8 cellular contexts compared by ENCODE assay signal in genomic region chr10:15370741-15371701, GRCh38. TPM values are rescaled to one million over a fixed set of nuclear protein-coding genes. Genes with fewer than 3 reads are reported as not detected.
DNase-seq lines count a peak whose midpoint lies in the region; ATAC-seq and TF ChIP-seq lines count a peak whose summit lies in the region.

Gene FAM171A1 (minus strand): TSS chr10:15371289. CDS start chr10:15371052, 237 bp downstream.

- peaks cover 17% of the 10 kb centered on the region for H3K36me3 Mint-ChIP-seq in nephron progenitor cell (ENCODE audit: low read depth)

- no peak for TF ChIP-seq POLR2A in Peyer's patch (IDR thresholded peaks at IDR 0.05)
- TF ChIP-seq POLR2A in stomach (IDR thresholded peaks at IDR 0.05): no peak

- H3K36me3 ChIP-seq in Peyer's patch (no peaks in the 10 kb centered on the region), stomach (no peaks in the 10 kb centered on the region)

- TF ChIP-seq CTCF in Peyer's patch (IDR thresholded peaks at IDR 0.05) (peak in 3 of 6 experiments; percentile 27 to 49 (median 35)), fibroblast of the aortic adventitia (IDR thresholded peaks at IDR 0.05; ENCODE audit: insufficient read depth, low read length) (peak; percentile 8), nephron progenitor cell (IDR thresholded peaks at IDR 0.05) (no peak), stomach (IDR thresholded peaks at IDR 0.05) (peak in 2 of 7 experiments; percentile 17 to 48)

- peak in 2 of 3 donors; percentile 69 to 82 for DNase-seq in Peyer's patch
- peak; percentile 31 for DNase-seq in activated gamma-delta T cell (lab: John Stamatoyannopoulos, UW)
- peak; percentile 27 for DNase-seq in fibroblast of the aortic adventitia (ENCODE audit: low read depth)
- peak; percentile 79 for DNase-seq in nephron progenitor cell
- DNase-seq in stomach: peak; percentile 69
- no peak for DNase-seq in NCI-H510A treated with DMSO at 0.1 percent for 48 hours (lab: John Stamatoyannopoulos, UW)

- no peaks in the 10 kb centered on the region for H3K27me3 ChIP-seq in Peyer's patch
- peaks cover 0 to 32% (median 0%) of the 10 kb centered on the region in 3 donors for H3K27me3 ChIP-seq in stomach

- H3K27ac Mint-ChIP-seq in nephron progenitor cell: peak within 1 kb of the TSS; percentile 97

- peak within 1 kb of the TSS; percentile 93 for H3K4me3 Mint-ChIP-seq in nephron progenitor cell

- TF ChIP-seq EP300 in stomach (IDR thresholded peaks at IDR 0.05): no peak

- H3K4me1 Mint-ChIP-seq in nephron progenitor cell: peaks cover 42% of the 10 kb centered on the region

- no peaks in the 10 kb centered on the region for H3K9me3 ChIP-seq in Peyer's patch
- no peaks in the 10 kb centered on the region for H3K9me3 ChIP-seq in stomach

- H3K4me3 ChIP-seq in GM08714 (ENCODE audit: low read length) (peak within 1 kb of the TSS; percentile 51), Peyer's patch (peak within 1 kb of the TSS; percentile 50 to 90 (median 70)), fibroblast of the aortic adventitia (ENCODE audit: low read depth, low read length) (peak within 1 kb of the TSS; percentile 76), stomach (peak within 1 kb of the TSS; percentile 74 to 83 (median 76))

- H3K27ac ChIP-seq in Peyer's patch (peak within 1 kb of the TSS; percentile 55 to 80 (median 71)), stomach (peak within 1 kb of the TSS; percentile 58 to 85 (median 70))

- peaks cover 10% of the 10 kb centered on the region for H3K27me3 Mint-ChIP-seq in nephron progenitor cell (ENCODE audit: low read depth, poor library complexity)

- peaks cover 3% of the 10 kb centered on the region for H3K9me3 Mint-ChIP-seq in nephron progenitor cell

- peak; percentile 61 for ATAC-seq in HG02610 (IDR thresholded peaks at IDR 0.05; ENCODE audit: unreplicated experiment)

- intact Hi-C loops in stomach (cut with DNase I; ENCODE audit: low total_unique reads): loop anchor here (5.0 kb wide), 1 partner anchor 159 kb away; no protein-coding TSS in a partner anchor

- 2 to 13% (median 2%) methylated on average over 10 to 135 of the region's 135 CpGs for WGBS in stomach, 5 donors

- H3K4me1 ChIP-seq in Peyer's patch (peaks cover 0 to 10% (median 0%) of the 10 kb centered on the region in 4 donors), stomach (peaks cover 6 to 34% (median 18%) of the 10 kb centered on the region in 4 donors)

RNA-seq across cellular contexts. Expression of gene FAM171A1, which starts in this region (rescaled TPM):
- total RNA-seq in Peyer's patch: 10 to 100 TPM; 14.7 to 37.1 (median 24.5) TPM
- total RNA-seq in fibroblast of the aortic adventitia (ENCODE audit: low replicate concordance): 32.9 and 43.6 TPM in 2 replicates
- total RNA-seq in stomach: 10 to 100 TPM in 4 of 5 donors, 1 to 10 TPM in 1; 1.8 to 98.7 (median 24.6) TPM
- polyA plus RNA-seq in stomach: 1 to 10 TPM; 3.1 to 5.5 (median 5.0) TPM
